19 cellular contexts compared by ENCODE assay signal in genomic region chr20:22743426-22743825, GRCh38.
DNase-seq lines count a peak whose midpoint lies in the region; ATAC-seq and TF ChIP-seq lines count a peak whose summit lies in the region.
"Had no signal": no experiment of that assay in that cellular context is flagged by ENCODE, and none has a peak within 500 bp of the region (broad histone marks: within the 10 kb centered on the region; RNA-seq: fewer than 3 reads in every experiment).

No MANE protein-coding gene starts in this region.

- H3K27me3 ChIP-seq in mammary epithelial cell (ENCODE audit: insufficient read depth, low read length) (no peaks in the 10 kb centered on the region), esophagus (ENCODE audit: control insufficient read depth in 1 of 2, insufficient read depth in 2 of 2, low read length in 2 of 2) (no peaks in the 10 kb centered on the region)

- WGBS in mammary epithelial cell (ENCODE audit: low coverage, missing lambda C conversion rate): 38% methylated on average over 1 of the region's 1 CpG
- WGBS in esophagus, 2 donors: 53 to 73% methylated on average over 1 of the region's 1 CpG

- intact Hi-C loops in mammary epithelial cell (cut with micrococcal nuclease): loop anchor here (5.0 kb wide), 1 partner anchor 54 kb away; no protein-coding TSS in a partner anchor

- no peak overlapping the region for H3K4me3 ChIP-seq in mammary epithelial cell (replicated peaks in 1 of 3; ENCODE audit: insufficient read depth in 1 of 3, low read depth in 2 of 3, low read length in 3 of 3)
- H3K4me3 ChIP-seq in esophagus (ENCODE audit: low read depth in 1 of 2, low read length in 2 of 2): no peak overlapping the region
- H3K4me3 ChIP-seq: K562 had no signal

- H3K4me2 ChIP-seq in mammary epithelial cell (ENCODE audit: insufficient read depth, low read depth, low read length): peak overlapping the region; percentile 32

- no peaks in the 10 kb centered on the region for H3K79me2 ChIP-seq in mammary epithelial cell (ENCODE audit: insufficient read depth, low read length)

- dilution Hi-C loops in mammary epithelial cell (cut with HindIII; ENCODE audit: low sequenced_read_pairs): no loop called here

- CTCF ChIA-PET in mammary epithelial cell (lab: Charles Lee; ENCODE audit: low non-redundant PET): no interaction called here

- peaks cover 26% of the 10 kb centered on the region for H3K4me1 ChIP-seq in mammary epithelial cell (ENCODE audit: insufficient read depth, low read length)
- no peaks in the 10 kb centered on the region for H3K4me1 ChIP-seq in esophagus (ENCODE audit: control insufficient read depth in 2 of 2, insufficient read depth in 2 of 2, low read length in 1 of 2)

- H3K9ac ChIP-seq in mammary epithelial cell (ENCODE audit: insufficient read depth, low read length): no peak overlapping the region

- H3K9me3 ChIP-seq in mammary epithelial cell (replicated peaks; ENCODE audit: insufficient read depth, low read length): peaks cover 3% of the 10 kb centered on the region
- peaks cover 0 to 6% of the 10 kb centered on the region in 2 donors for H3K9me3 ChIP-seq in esophagus (ENCODE audit: control insufficient read depth in 2 of 2, insufficient read depth in 1 of 2, low read depth in 1 of 2, low read length in 1 of 2)

- H4K20me1 ChIP-seq in mammary epithelial cell (ENCODE audit: insufficient read depth, low read length): no peaks in the 10 kb centered on the region

- peak; percentile 22 for DNase-seq in Caki2 (ENCODE audit: low read depth)
- peak; percentile 81 for DNase-seq in mammary epithelial cell
- DNase-seq in kidney tubule cell (ENCODE audit: low spot score): peak; percentile 59
- DNase-seq in 8988T: no peak
- no peak for DNase-seq in NCI-H1930 (lab: John Stamatoyannopoulos, UW)
- DNase-seq: H7, Kasumi-1, MV-4-11, NCI-H1105, NCI-H1436 treated with DMSO at 0.1 percent for 48 hours, NCI-H187 treated with DMSO at 0.1 percent for 48 hours, NCI-H2107, NCI-H446, NCI-H524 treated with DMSO at 0.1 percent for 48 hours, NCI-H774, Right ventricle myocardium superior had no signal

- in situ Hi-C loops in Caki2 (cut with HindIII; ENCODE audit: low pct_unique_long_range_greater_than_20kb, low sequenced_read_pairs) (no loop called here), mammary epithelial cell (cut with MboI; ENCODE audit: low sequenced_read_pairs in 2 of 2) (no loop called here)

- no TSS peak for BruUV-seq in mammary epithelial cell (replicated peaks; lab: Mats Ljungman, UMichigan)

- no peak for TF ChIP-seq CTCF in mammary epithelial cell (conservative IDR thresholded peaks at IDR 0.05 in 1 of 2, IDR thresholded peaks at IDR 0.05 in 1 of 2; ENCODE audit: extremely low read depth in 1 of 2, insufficient read depth in 1 of 2, low read depth in 1 of 2, low read length in 2 of 2)

- H3K27ac ChIP-seq in mammary epithelial cell (ENCODE audit: insufficient read depth, low read depth, low read length) (peak overlapping the region; percentile 16), esophagus (ENCODE audit: low read depth in 2 of 2, low read length in 1 of 2) (peak overlapping the region; percentile 35 to 50)

- no peaks in the 10 kb centered on the region for H3K36me3 ChIP-seq in mammary epithelial cell (ENCODE audit: insufficient read depth, low read length)
- no peaks in the 10 kb centered on the region for H3K36me3 ChIP-seq in esophagus (ENCODE audit: control insufficient read depth in 2 of 2, insufficient read depth in 2 of 2, low read length in 1 of 2)

- peak overlapping the region; percentile 55 for H2AFZ ChIP-seq in mammary epithelial cell (ENCODE audit: low read depth, low read length)

- no peak for ATAC-seq in HG03565 (IDR thresholded peaks at IDR 0.05; ENCODE audit: unreplicated experiment)
- ATAC-seq: K562 had no signal

Comparison
In these comparisons a context has a peak if more than half of its experiments do, and no peak if none do; other contexts are left out.
1. DNase-seq: peak in Caki2 (single experiment), mammary epithelial cell (single experiment) and kidney tubule cell (single experiment); none in 8988T (single experiment) and NCI-H1930 (0 of 2).